In genomic region chr1:182671779-182672486, GRCh38 we compare ENCODE assay signal across 15 cellular contexts. TPM values are rescaled to one million over a fixed set of nuclear protein-coding genes. Genes with fewer than 3 reads are reported as not detected.
DNase-seq lines count a peak whose midpoint lies in the region; ATAC-seq and TF ChIP-seq lines count a peak whose summit lies in the region.
"Had no signal": no experiment of that assay in that cellular context is flagged by ENCODE, and none has a peak within 500 bp of the region (broad histone marks: within the 10 kb centered on the region; RNA-seq: fewer than 3 reads in every experiment).

No MANE protein-coding gene starts in this region.

- H3K4me3 Mint-ChIP-seq in T-cell = no peak overlapping the region
- H3K4me3 Mint-ChIP-seq: activated B cell treated with CpG ODN at 0.5 μM for 24 hours, H9 had no signal

- TF ChIP-seq CTCF in BE2C (IDR thresholded peaks at IDR 0.05; ENCODE audit: low read depth, low read length) (no peak), HEK293 (tag by site-specific recombination; IDR thresholded peaks at IDR 0.05) (no peak), GM10266 (IDR thresholded peaks at IDR 0.05; ENCODE audit: control insufficient read depth, insufficient read depth, low read depth, missing control alignments) (no peak)

- H3K4me1 ChIP-seq in BE2C = peaks cover 40% of the 10 kb centered on the region
- no peaks in the 10 kb centered on the region for H3K4me1 ChIP-seq in HEK293 (ENCODE audit: control insufficient read depth, insufficient read depth, low read length)
- H3K4me1 ChIP-seq in ectodermal cell (ENCODE audit: control insufficient read depth, insufficient read depth, low read length) = peaks cover 41% of the 10 kb centered on the region
- H3K4me1 ChIP-seq: body of pancreas had no signal

- 65% methylated on average over 10 of the region's 10 CpGs for WGBS in ectodermal cell, 2 experiments

- peaks cover 0 to 6% (median 0%) of the 10 kb centered on the region in 3 donors for H3K4me1 Mint-ChIP-seq in T-cell

- H3K27ac Mint-ChIP-seq in T-cell = no peak overlapping the region
- H3K27ac Mint-ChIP-seq: activated B cell treated with CpG ODN at 0.5 μM for 24 hours had no signal

- CTCF ChIA-PET in HEK293 (lab: Yijun Ruan, JAX) (interaction anchor here (0.9 to 2.7 kb wide), 3 partner anchors 11 to 115 kb away, joined by 3 to 13 read pairs (median 4); no protein-coding TSS in a partner anchor), T-cell (lab: Charles Lee) (no interaction called here)

- H3K27me3 Mint-ChIP-seq in T-cell = peaks cover 10 to 19% of the 10 kb centered on the region in 2 donors

- H3K27me3 ChIP-seq in BE2C (no peaks in the 10 kb centered on the region), ectodermal cell (ENCODE audit: control insufficient read depth, insufficient read depth, low read length, poor library complexity, severe bottlenecking) (no peaks in the 10 kb centered on the region)
- H3K27me3 ChIP-seq: body of pancreas, tibial nerve had no signal

- POLR2A ChIA-PET in HEK293 (lab: Yijun Ruan, JAX) (no interaction called here), T-cell (lab: Charles Lee) (no interaction called here)

- H3K36me3 ChIP-seq in BE2C (no peaks in the 10 kb centered on the region), HEK293 (ENCODE audit: control insufficient read depth in 2 of 2, insufficient read depth in 1 of 2, low read length in 2 of 2) (no peaks in the 10 kb centered on the region), ectodermal cell (ENCODE audit: control insufficient read depth, insufficient read depth, low read length) (no peaks in the 10 kb centered on the region)
- H3K36me3 ChIP-seq: tibial nerve had no signal

- H3K9me3 Mint-ChIP-seq in T-cell = no peaks in the 10 kb centered on the region
- H3K9me3 Mint-ChIP-seq: activated B cell treated with CpG ODN at 0.5 μM for 24 hours, H9 had no signal

- DNase-seq in BE2C = peak; percentile 41
- peak; percentile 77 for DNase-seq in NCI-H510A (lab: John Stamatoyannopoulos, UW)
- DNase-seq in T-cell = no peak
- DNase-seq in mucosa of gallbladder (ENCODE audit: low spot score) = no peak
- no peak for DNase-seq in GM10266 (ENCODE audit: extremely low spot score)
- no peak for DNase-seq in stimulated activated naive CD4-positive, alpha-beta T cell (lab: John Stamatoyannopoulos, UW)
- DNase-seq: activated B cell treated with CpG ODN at 0.5 μM for 24 hours; activated T-cell treated with anti-CD3 and anti-CD28 coated beads, Interleukin-2, amount 50 U/mL, for 48 hours; H9 had no signal

- no peak overlapping the region for H3K27ac ChIP-seq in HEK293 (ENCODE audit: extremely low read depth, low read depth, low read length)
- H3K27ac ChIP-seq in ectodermal cell (ENCODE audit: insufficient read depth, low read depth, low read length, poor library complexity, severe bottlenecking) = peak overlapping the region; percentile 12
- H3K27ac ChIP-seq: body of pancreas, tibial nerve had no signal

- no peaks in the 10 kb centered on the region for H3K36me3 Mint-ChIP-seq in T-cell

- H3K4me3 ChIP-seq in BE2C (ENCODE audit: low read depth, low read length) (peak overlapping the region; percentile 47), HEK293 (ENCODE audit: low read depth, low read length) (no peak overlapping the region), ectodermal cell (ENCODE audit: insufficient read depth, low read depth, low read length) (no peak overlapping the region)
- H3K4me3 ChIP-seq: body of pancreas, tibial nerve had no signal

- no peaks in the 10 kb centered on the region for H3K9me3 ChIP-seq in BE2C
- H3K9me3 ChIP-seq in HEK293 (ENCODE audit: control insufficient read depth, insufficient read depth, low read depth, low read length) = no peaks in the 10 kb centered on the region
- no peaks in the 10 kb centered on the region for H3K9me3 ChIP-seq in ectodermal cell (ENCODE audit: control insufficient read depth, low read length)
- H3K9me3 ChIP-seq: body of pancreas, tibial nerve had no signal

- no peak for ATAC-seq in T-cell (replicated peaks in 1 of 4)
- ATAC-seq: body of pancreas, sciatic nerve had no signal

TF ChIP-seq in HEK293, 187 proteins besides CTCF, POLR2A, EP300 and RAD21:
- TF ChIP-seq GLIS1 (tag by site-specific recombination; IDR thresholded peaks at IDR 0.05) (peak; percentile 52), ZNF341 (tag by site-specific recombination; IDR thresholded peaks at IDR 0.05; ENCODE audit: low read depth) (peak; percentile 54), ZNF48 (tag by site-specific recombination; IDR thresholded peaks at IDR 0.05) (no peak), ZFHX2 (tag by site-specific recombination; conservative IDR thresholded peaks at IDR 0.05) (0 out of 2 replicates have a peak, but pooled peaks have one; percentile 16), TSHZ1 (tag by site-specific recombination; IDR thresholded peaks at IDR 0.05; ENCODE audit: borderline replicate concordance) (no peak), ZIC2 (tag by site-specific recombination; IDR thresholded peaks at IDR 0.05) (peak; percentile 81), ZNF157 (tag by site-specific recombination; IDR thresholded peaks at IDR 0.05) (no peak)

RNA-seq across cellular contexts. Expression of gene RGS8, which starts 12.5 kb away (rescaled TPM):
- polyA plus RNA-seq in BE2C (2012; ENCODE audit: insufficient read depth, insufficient read length, low read depth) = 4.9 TPM
- polyA plus RNA-seq in ectodermal cell (2013, experiment 1 of 4) = 0.41 TPM
- 0.57 TPM for polyA plus RNA-seq in ectodermal cell (2013, experiment 2 of 4)
- polyA plus RNA-seq in ectodermal cell (2013, experiment 3 of 4) = 1.1 TPM
- 1.2 TPM for polyA plus RNA-seq in ectodermal cell (2013, experiment 4 of 4)
- total RNA-seq in T-cell = not detected
- total RNA-seq in mucosa of gallbladder = 0.03 TPM
- total RNA-seq: activated B cell treated with CpG ODN at 0.5 μM for 24 hours, body of pancreas, epithelial cell of proximal tubule, H9, tibial nerve had no signal

Comparison
In these comparisons a context has a peak if more than half of its experiments do, and no peak if none do; other contexts are left out.
1. DNase-seq: peak in BE2C (single experiment) and NCI-H510A (single experiment); none in T-cell (0 of 34), mucosa of gallbladder (single experiment), GM10266 (single experiment) and stimulated activated naive CD4-positive, alpha-beta T cell (0 of 6).